27 cellular contexts compared by ENCODE assay signal in genomic region chr3:195692781-195693427, GRCh38. TPM values are rescaled to one million over a fixed set of nuclear protein-coding genes. Genes with fewer than 3 reads are reported as not detected.
DNase-seq lines count a peak whose midpoint lies in the region; ATAC-seq and TF ChIP-seq lines count a peak whose summit lies in the region.
"Had no signal": no experiment of that assay in that cellular context is flagged by ENCODE, and none has a peak within 500 bp of the region (broad histone marks: within the 10 kb centered on the region; RNA-seq: fewer than 3 reads in every experiment).

No MANE protein-coding gene starts in this region.

- peaks cover 16% of the 10 kb centered on the region for H3K4me1 Mint-ChIP-seq in GM23338
- H3K4me1 Mint-ChIP-seq in activated T-helper 17 cell treated with anti-CD3 and anti-CD28 coated beads, Interleukin-2, amount 50 U/mL, for 72 hours, result peaks cover 19% of the 10 kb centered on the region

- H3K9me2 ChIP-seq in GM23338 (ENCODE audit: insufficient read depth), result no peaks in the 10 kb centered on the region

- DNase-seq in AG20443 (ENCODE audit: low spot score) (peak; percentile 1), GM23338 (ENCODE audit: low spot score) (no peak), osteoblast (ENCODE audit: insufficient read length, low spot score, missing footprints) (peak; percentile 48), NCI-H2029 (lab: John Stamatoyannopoulos, UW) (no peak), NCI-H2081 treated with DMSO at 0.1 percent for 48 hours (lab: John Stamatoyannopoulos, UW) (no peak), upper lobe of left lung (no peak)
- no peak for DNase-seq in activated CD8-positive, alpha-beta memory T cell treated with anti-CD3 and anti-CD28 coated beads, Interleukin-2, amount 50 U/mL, for 4 hours
- DNase-seq: activated effector memory CD4-positive, alpha-beta T cell treated with Interleukin-2 at 50 U/mL for 16 hours; adrenal gland; H7; heart right ventricle; left cardiac atrium; mesenchymal stem cell; MG63; naive B cell; NCI-H69; pancreas; right lobe of liver; RPMI8226 had no signal

- no peak for TF ChIP-seq EP300 in upper lobe of left lung (IDR thresholded peaks at IDR 0.05)

- no peaks in the 10 kb centered on the region for H3K27me3 ChIP-seq in GM23338 (ENCODE audit: insufficient read depth)
- no peaks in the 10 kb centered on the region for H3K27me3 ChIP-seq in osteoblast (ENCODE audit: insufficient read depth, low read length)
- no peaks in the 10 kb centered on the region for H3K27me3 ChIP-seq in upper lobe of left lung
- H3K27me3 ChIP-seq: adrenal gland, breast epithelium, heart right ventricle, MG63, pancreas, right lobe of liver, testis had no signal

- no peaks in the 10 kb centered on the region for H3K9me3 ChIP-seq in osteoblast (ENCODE audit: low read depth, low read length)
- no peaks in the 10 kb centered on the region for H3K9me3 ChIP-seq in upper lobe of left lung
- H3K9me3 ChIP-seq: adrenal gland, breast epithelium, MG63, pancreas, right lobe of liver, testis had no signal

- ATAC-seq in GM23338 (no peak), upper lobe of left lung (ENCODE audit: low FRiP score in 2 of 2) (no peak)
- peak; percentile 12 for ATAC-seq in activated T-helper 17 cell treated with anti-CD3 and anti-CD28 coated beads, Interleukin-2, amount 50 U/mL, for 72 hours (replicated peaks)
- ATAC-seq: heart right ventricle, left cardiac atrium, right lobe of liver had no signal

- 0 out of 2 replicates have a peak, but pooled peaks cover 7% of the 10 kb centered on the region for H3K4me1 ChIP-seq in GM23338 (ENCODE audit: insufficient read depth)
- peaks cover 6% of the 10 kb centered on the region for H3K4me1 ChIP-seq in osteoblast (ENCODE audit: insufficient read depth, low read length)
- H3K4me1 ChIP-seq in upper lobe of left lung, result no peaks in the 10 kb centered on the region
- H3K4me1 ChIP-seq: breast epithelium, pancreas had no signal

- H3K79me2 ChIP-seq in GM23338 (replicated peaks; ENCODE audit: insufficient read depth) (no peaks in the 10 kb centered on the region), osteoblast (ENCODE audit: insufficient read depth, low read length) (no peaks in the 10 kb centered on the region)

- peaks cover 12% of the 10 kb centered on the region; the same call in 2 of the 3 replicates for H3K36me3 Mint-ChIP-seq in GM23338 (ENCODE audit: low read depth)
- H3K36me3 Mint-ChIP-seq in activated T-helper 17 cell treated with anti-CD3 and anti-CD28 coated beads, Interleukin-2, amount 50 U/mL, for 72 hours (ENCODE audit: low read depth), result peaks cover 76% of the 10 kb centered on the region

- H3K4me2 ChIP-seq in GM23338 (no peak overlapping the region), osteoblast (ENCODE audit: insufficient read depth, low read length) (no peak overlapping the region)

- H2AFZ ChIP-seq in GM23338, result no peak overlapping the region
- no peak overlapping the region for H2AFZ ChIP-seq in osteoblast (ENCODE audit: low read length)

- H3F3A ChIP-seq in GM23338 (replicated peaks; ENCODE audit: low read depth), result no peaks in the 10 kb centered on the region

- H3K36me3 ChIP-seq in GM23338 (ENCODE audit: insufficient read depth), result no peaks in the 10 kb centered on the region
- peaks cover 28% of the 10 kb centered on the region for H3K36me3 ChIP-seq in osteoblast (ENCODE audit: insufficient read depth, low read length)
- peaks cover 12 to 54% (median 46%) of the 10 kb centered on the region in 4 donors for H3K36me3 ChIP-seq in upper lobe of left lung

- H3K9me3 Mint-ChIP-seq in GM23338, result no peaks in the 10 kb centered on the region
- H3K9me3 Mint-ChIP-seq in activated T-helper 17 cell treated with anti-CD3 and anti-CD28 coated beads, Interleukin-2, amount 50 U/mL, for 72 hours, result no peaks in the 10 kb centered on the region
- H3K9me3 Mint-ChIP-seq: CD4-positive, CD25-positive, alpha-beta regulatory T cell; dendritic cell treated with granulocyte-macrophage colony-stimulating factor and Interleukin-4, amounts not matched to agents 40 ng/mL and 50 ng/mL, for 4 days; IgD-negative memory B cell; naive B cell had no signal

- H3K4me3 ChIP-seq in GM23338 (no peak overlapping the region), osteoblast (ENCODE audit: insufficient read depth, low read length) (no peak overlapping the region), upper lobe of left lung (no peak overlapping the region)
- H3K4me3 ChIP-seq: adrenal gland, breast epithelium, heart right ventricle, MG63, pancreas, right lobe of liver, SK-N-MC, testis had no signal

- no peak overlapping the region for H3K4me3 Mint-ChIP-seq in GM23338
- H3K4me3 Mint-ChIP-seq in activated T-helper 17 cell treated with anti-CD3 and anti-CD28 coated beads, Interleukin-2, amount 50 U/mL, for 72 hours, result peak overlapping the region; percentile 77
- H3K4me3 Mint-ChIP-seq: CD4-positive, CD25-positive, alpha-beta regulatory T cell; dendritic cell treated with granulocyte-macrophage colony-stimulating factor and Interleukin-4, amounts not matched to agents 40 ng/mL and 50 ng/mL, for 4 days; IgD-negative memory B cell; naive B cell had no signal

- WGBS in upper lobe of left lung, 2 donors, result 87 to 90% methylated on average over 5 of the region's 5 CpGs

- H3K27me3 Mint-ChIP-seq in GM23338 (ENCODE audit: insufficient read depth, low read depth, poor library complexity), result no peaks in the 10 kb centered on the region
- H3K27me3 Mint-ChIP-seq in activated T-helper 17 cell treated with anti-CD3 and anti-CD28 coated beads, Interleukin-2, amount 50 U/mL, for 72 hours, result no peaks in the 10 kb centered on the region
- H3K27me3 Mint-ChIP-seq: CD4-positive, CD25-positive, alpha-beta regulatory T cell; dendritic cell treated with granulocyte-macrophage colony-stimulating factor and Interleukin-4, amounts not matched to agents 40 ng/mL and 50 ng/mL, for 4 days; IgD-negative memory B cell; naive B cell had no signal

- TF ChIP-seq CTCF in GM23338 (conservative IDR thresholded peaks at IDR 0.05; ENCODE audit: low read depth in 2 of 2) (no peak), osteoblast (IDR thresholded peaks at IDR 0.05; ENCODE audit: extremely low read depth, low read depth, low read length) (no peak), upper lobe of left lung (IDR thresholded peaks at IDR 0.05) (no peak)

- H3K27ac Mint-ChIP-seq in GM23338, result peak overlapping the region; percentile 70; the same call in 1 of the 2 replicates
- peak overlapping the region; percentile 99 for H3K27ac Mint-ChIP-seq in activated T-helper 17 cell treated with anti-CD3 and anti-CD28 coated beads, Interleukin-2, amount 50 U/mL, for 72 hours
- H3K27ac Mint-ChIP-seq: dendritic cell treated with granulocyte-macrophage colony-stimulating factor and Interleukin-4, amounts not matched to agents 40 ng/mL and 50 ng/mL, for 4 days; IgD-negative memory B cell had no signal

- H3K27ac ChIP-seq in GM23338 (ENCODE audit: low read depth), result no peak overlapping the region
- no peak overlapping the region for H3K27ac ChIP-seq in osteoblast (ENCODE audit: low read depth, low read length)
- no peak overlapping the region for H3K27ac ChIP-seq in upper lobe of left lung
- H3K27ac ChIP-seq: adrenal gland, breast epithelium, heart right ventricle, pancreas, right lobe of liver, SK-N-MC, VCaP had no signal

- H4K20me1 ChIP-seq in GM23338 (replicated peaks; ENCODE audit: insufficient read depth) (no peaks in the 10 kb centered on the region), osteoblast (ENCODE audit: insufficient read depth, low read length) (no peaks in the 10 kb centered on the region)

- TF ChIP-seq POLR2A in upper lobe of left lung (IDR thresholded peaks at IDR 0.05), result no peak

TF ChIP-seq in GM23338, 12 proteins besides CTCF, POLR2A, EP300 and RAD21 (continues in another document):
- no peak for TF ChIP-seq ZNF114 (CRISPR knock-in tag; IDR thresholded peaks at IDR 0.05)
- no peak for TF ChIP-seq NANOG (IDR thresholded peaks at IDR 0.05; ENCODE audit: borderline replicate concordance)
- no peak for TF ChIP-seq CREB1 (CRISPR knock-in tag; IDR thresholded peaks at IDR 0.05; ENCODE audit: low read depth)
- no peak for TF ChIP-seq JUNB (IDR thresholded peaks at IDR 0.05; ENCODE audit: unreplicated experiment)
- no peak for TF ChIP-seq ZNF331 (CRISPR knock-in tag; IDR thresholded peaks at IDR 0.05; ENCODE audit: low read depth)
- no peak for TF ChIP-seq REST (IDR thresholded peaks at IDR 0.05; ENCODE audit: unreplicated experiment)
- TF ChIP-seq EZH2phosphoT487 (IDR thresholded peaks at IDR 0.05; ENCODE audit: unreplicated experiment), result no peak

RNA-seq across cellular contexts. Expression of gene MUC20, which starts 27.9 kb away (rescaled TPM):
- total RNA-seq in GM23338 (2014; rRNA removed; shearing (Covaris generic)), result 0.12 TPM in 1 of 2 replicates, not detected in the other
- 0.29 TPM in 1 of 2 replicates, not detected in the other for polyA plus RNA-seq in GM23338 (2016; fragmentation: Nextera tagmentation; extraction: Ambion mirVana)
- total RNA-seq in activated T-helper 17 cell treated with anti-CD3 and anti-CD28 coated beads, Interleukin-2, amount 50 U/mL, for 72 hours, result 10 to 100 TPM in 1 of 2 donors, 1 to 10 TPM in 1; 3.8 to 14.4 TPM
- total RNA-seq in osteoblast, result 0.36 and 1.2 TPM in 2 replicates
- 10 to 100 TPM; 10.1 to 39.8 (median 15.2) TPM for total RNA-seq in upper lobe of left lung

Comparison
In these comparisons a context has a peak if more than half of its experiments do, and no peak if none do; other contexts are left out.
1. DNase-seq: peak in AG20443 (single experiment) and osteoblast (single experiment); none in GM23338 (single experiment), NCI-H2029 (single experiment), NCI-H2081 treated with DMSO at 0.1 percent for 48 hours (single experiment), activated CD8-positive, alpha-beta memory T cell treated with anti-CD3 and anti-CD28 coated beads, Interleukin-2, amount 50 U/mL, for 4 hours (single experiment) and upper lobe of left lung (0 of 2).